Comparison of ENCODE assay signal across 30 cellular contexts in the genomic region with DNA sequence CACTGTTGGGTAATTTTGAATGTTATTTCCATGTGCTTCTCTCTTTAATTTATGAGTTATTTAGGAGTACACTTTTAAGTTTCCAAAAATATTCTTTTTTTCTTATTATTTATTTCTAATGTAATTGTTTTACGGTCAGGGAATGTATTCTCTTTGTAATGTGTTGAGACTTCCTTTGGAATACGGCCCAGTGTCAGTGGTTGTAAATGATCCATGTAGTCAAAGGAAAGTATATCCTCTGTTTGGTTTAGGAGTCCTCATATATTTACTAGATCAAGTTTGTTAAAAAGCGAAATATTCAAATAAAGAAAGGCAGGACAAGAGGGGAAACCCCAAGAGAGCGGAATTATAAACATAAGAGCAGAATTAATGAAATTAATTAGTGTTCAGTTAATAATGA. TPM values are rescaled to one million over a fixed set of nuclear protein-coding genes. Genes with fewer than 3 reads are reported as not detected.
"Had no signal": no experiment of that assay in that cellular context is flagged by ENCODE, and none has a peak within 500 bp of the region (broad histone marks: within the 10 kb centered on the region; RNA-seq: fewer than 3 reads in every experiment).

No MANE protein-coding gene starts in this region.

- H3K27ac ChIP-seq: heart right ventricle, neutrophil, parathyroid adenoma, testis had no signal

- H3K9me3 Mint-ChIP-seq: activated CD4-positive, alpha-beta memory T cell treated with anti-CD3 and anti-CD28 coated beads, Interleukin-2, amount 10 ng/mL, durations not matched to agents 7 days and 5 days; activated CD4-positive, alpha-beta T cell treated with anti-CD3 and anti-CD28 coated beads, Interleukin-2, amount 10 ng/mL, durations not matched to agents 24 days and 14 days; activated naive CD8-positive, alpha-beta T cell treated with anti-CD3 and anti-CD28 coated beads, Interleukin-2, amount 50 U/mL, for 24 hours; endodermal cell; mesothelial cell of epicardium; natural killer cell had no signal

- H3K27ac Mint-ChIP-seq: activated CD4-positive, alpha-beta memory T cell treated with anti-CD3 and anti-CD28 coated beads, Interleukin-2, amount 10 ng/mL, durations not matched to agents 7 days and 5 days; activated CD4-positive, alpha-beta T cell treated with anti-CD3 and anti-CD28 coated beads, Interleukin-2, amount 10 ng/mL, durations not matched to agents 24 days and 14 days; activated CD8-positive, alpha-beta memory T cell treated with anti-CD3 and anti-CD28 coated beads, Interleukin-2, amount 10 ng/mL, durations not matched to agents 7 days and 5 days; activated naive CD8-positive, alpha-beta T cell treated with anti-CD3 and anti-CD28 coated beads, Interleukin-2, amount 50 U/mL, for 24 hours; endodermal cell; mesothelial cell of epicardium; natural killer cell had no signal

- H3K27me3 ChIP-seq: esophagus squamous epithelium, heart right ventricle, neutrophil, testis, uterus had no signal

- H3K9ac ChIP-seq: parathyroid adenoma had no signal

- H3K36me3 ChIP-seq: esophagus squamous epithelium, heart right ventricle, neutrophil, uterus had no signal

- H3K4me1 ChIP-seq: parathyroid adenoma, testis, uterus had no signal

- H2AFZ ChIP-seq: parathyroid adenoma had no signal

- H3K4me1 Mint-ChIP-seq: activated CD4-positive, alpha-beta memory T cell treated with anti-CD3 and anti-CD28 coated beads, Interleukin-2, amount 10 ng/mL, durations not matched to agents 7 days and 5 days; activated CD4-positive, alpha-beta T cell treated with anti-CD3 and anti-CD28 coated beads, Interleukin-2, amount 10 ng/mL, durations not matched to agents 24 days and 14 days; activated CD8-positive, alpha-beta memory T cell treated with anti-CD3 and anti-CD28 coated beads, Interleukin-2, amount 10 ng/mL, durations not matched to agents 7 days and 5 days; natural killer cell had no signal

- H3K27me3 Mint-ChIP-seq: activated CD4-positive, alpha-beta T cell treated with anti-CD3 and anti-CD28 coated beads, Interleukin-2, amount 10 ng/mL, durations not matched to agents 24 days and 14 days; activated CD8-positive, alpha-beta memory T cell treated with anti-CD3 and anti-CD28 coated beads, Interleukin-2, amount 10 ng/mL, durations not matched to agents 7 days and 5 days; activated naive CD8-positive, alpha-beta T cell treated with anti-CD3 and anti-CD28 coated beads, Interleukin-2, amount 50 U/mL, for 24 hours had no signal

- H3K9me3 ChIP-seq: esophagus squamous epithelium, heart right ventricle, neutrophil, testis, uterus had no signal

- H3K79me2 ChIP-seq: parathyroid adenoma had no signal

- ATAC-seq: activated CD8-positive, alpha-beta memory T cell treated with anti-CD3 and anti-CD28 coated beads, Interleukin-2, amount 10 ng/mL, durations not matched to agents 7 days and 5 days; activated naive CD8-positive, alpha-beta T cell treated with anti-CD3 and anti-CD28 coated beads, Interleukin-2, amount 50 U/mL, for 24 hours; heart right ventricle; left lobe of liver; natural killer cell; right cardiac atrium had no signal

- H3K4me3 Mint-ChIP-seq: activated CD4-positive, alpha-beta memory T cell treated with anti-CD3 and anti-CD28 coated beads, Interleukin-2, amount 10 ng/mL, durations not matched to agents 7 days and 5 days; activated CD4-positive, alpha-beta T cell treated with anti-CD3 and anti-CD28 coated beads, Interleukin-2, amount 10 ng/mL, durations not matched to agents 24 days and 14 days; activated CD8-positive, alpha-beta memory T cell treated with anti-CD3 and anti-CD28 coated beads, Interleukin-2, amount 10 ng/mL, durations not matched to agents 7 days and 5 days; activated naive CD8-positive, alpha-beta T cell treated with anti-CD3 and anti-CD28 coated beads, Interleukin-2, amount 50 U/mL, for 24 hours; endodermal cell; mesothelial cell of epicardium; natural killer cell had no signal

- H3K4me3 ChIP-seq: esophagus squamous epithelium, heart right ventricle, lung, testis, uterus had no signal

- DNase-seq: activated CD4-positive, alpha-beta memory T cell treated with anti-CD3 and anti-CD28 coated beads, Interleukin-2, amount 10 ng/mL, durations not matched to agents 7 days and 5 days; activated CD4-positive, alpha-beta T cell treated with anti-CD3 and anti-CD28 coated beads, Interleukin-2, amount 10 ng/mL, durations not matched to agents 24 days and 14 days; activated CD4-positive, CD25-positive, alpha-beta regulatory T cell; activated CD8-positive, alpha-beta memory T cell treated with anti-CD3 and anti-CD28 coated beads, Interleukin-2, amount 10 ng/mL, durations not matched to agents 7 days and 5 days; activated gamma-delta T cell; activated naive CD4-positive, alpha-beta T cell treated with anti-CD3 and anti-CD28 coated beads, Interleukin-2, amount 50 U/mL, for 16 hours; activated naive CD8-positive, alpha-beta T cell treated with anti-CD3 and anti-CD28 coated beads, Interleukin-2, amount 50 U/mL, for 24 hours; activated T-cell treated with anti-CD3 and anti-CD28 coated beads for 4 hours; cerebellar nuclear complex; cortex of kidney; endodermal cell; esophagus squamous epithelium; heart right ventricle; natural killer cell; right cardiac atrium; stimulated activated CD4-positive, alpha-beta T cell treated with anti-CD3 and anti-CD28 coated beads, Interleukin-2, amount 100 ng/mL, for 48 hours; stimulated activated CD8-positive, alpha-beta memory T cell treated with anti-CD3 and anti-CD28 coated beads, Interleukin-4, amount 100 ng/mL, for 48 hours; stimulated activated naive CD4-positive, alpha-beta T cell; T-helper 9 cell; testis; trophoblast cell; uterus had no signal

- H3K36me3 Mint-ChIP-seq: activated CD8-positive, alpha-beta memory T cell treated with anti-CD3 and anti-CD28 coated beads, Interleukin-2, amount 10 ng/mL, durations not matched to agents 7 days and 5 days; natural killer cell had no signal

RNA-seq across cellular contexts. Expression of a gene that starts 49.0 kb away (rescaled TPM):
- total RNA-seq: activated CD4-positive, alpha-beta memory T cell treated with anti-CD3 and anti-CD28 coated beads, Interleukin-2, amount 10 ng/mL, durations not matched to agents 7 days and 5 days; activated CD4-positive, alpha-beta T cell treated with anti-CD3 and anti-CD28 coated beads, Interleukin-2, amount 10 ng/mL, durations not matched to agents 24 days and 14 days; activated CD8-positive, alpha-beta memory T cell treated with anti-CD3 and anti-CD28 coated beads, Interleukin-2, amount 10 ng/mL, durations not matched to agents 7 days and 5 days; esophagus squamous epithelium; kidney epithelial cell; lung; mesothelial cell of epicardium; natural killer cell; pulmonary artery endothelial cell; right cardiac atrium; T-helper 1 cell treated with Interleukin-12 subunit alpha and Interleukin-12 subunit beta and Interleukin-4 antibody, amounts not matched to agents 30 ng/mL and 1 ng/mL, for 36 hours had no signal
- polyA plus RNA-seq: heart right ventricle, lung, right cardiac atrium had no signal
